ENCODE assay signal across 1 cellular context in genomic region chr1:150528997-150529396, GRCh38.
TF ChIP-seq lines count a peak whose summit lies in the region.

No MANE protein-coding gene starts in this region.

TF ChIP-seq in IMR-90, 13 proteins besides CTCF, POLR2A, EP300 and RAD21:
- TF ChIP-seq RFX5 (IDR thresholded peaks at IDR 0.05; ENCODE audit: low read depth, low read length) (no peak), CEBPB (IDR thresholded peaks at IDR 0.05; ENCODE audit: low read depth, low read length) (no peak), RCOR1 (IDR thresholded peaks at IDR 0.05; ENCODE audit: insufficient replicate concordance, low read length) (no peak), NFE2L2 (IDR thresholded peaks at IDR 0.05; ENCODE audit: low read depth, low read length) (no peak), BHLHE40 (IDR thresholded peaks at IDR 0.05; ENCODE audit: low read depth, low read length) (no peak), SMC3 (IDR thresholded peaks at IDR 0.05; ENCODE audit: low read depth, low read length) (no peak)
